Comparison of ENCODE assay signal across 16 cellular contexts in genomic region chr1:194870860-194871259, GRCh38.
"Had no signal": no experiment of that assay in that cellular context is flagged by ENCODE, and none has a peak within 500 bp of the region (broad histone marks: within the 10 kb centered on the region; RNA-seq: fewer than 3 reads in every experiment).

No MANE protein-coding gene starts in this region.

- H2AFZ ChIP-seq: neural progenitor cell had no signal

- ATAC-seq: effector memory CD8-positive, alpha-beta T cell; pancreas; upper lobe of right lung had no signal

- H3K9me3 Mint-ChIP-seq: activated CD4-positive, alpha-beta memory T cell treated with anti-CD3 and anti-CD28 coated beads, Interleukin-2, amount 10 ng/mL, durations not matched to agents 7 days and 5 days; activated naive CD8-positive, alpha-beta T cell treated with anti-CD3 and anti-CD28 coated beads for 36 hours; dendritic cell treated with granulocyte-macrophage colony-stimulating factor and Interleukin-4, amounts not matched to agents 40 ng/mL and 50 ng/mL, for 4 days; neural progenitor cell had no signal

- H3K36me3 ChIP-seq: neural progenitor cell, pancreas, upper lobe of right lung had no signal

- H3K27me3 Mint-ChIP-seq: activated CD4-positive, alpha-beta memory T cell treated with anti-CD3 and anti-CD28 coated beads, Interleukin-2, amount 10 ng/mL, durations not matched to agents 7 days and 5 days; activated naive CD8-positive, alpha-beta T cell treated with anti-CD3 and anti-CD28 coated beads for 36 hours; dendritic cell treated with granulocyte-macrophage colony-stimulating factor and Interleukin-4, amounts not matched to agents 40 ng/mL and 50 ng/mL, for 4 days; effector memory CD8-positive, alpha-beta T cell had no signal

- H3K4me1 ChIP-seq: neural progenitor cell, pancreas, upper lobe of right lung had no signal

- H3K36me3 Mint-ChIP-seq: activated naive CD8-positive, alpha-beta T cell treated with anti-CD3 and anti-CD28 coated beads for 36 hours; mesothelial cell of epicardium; neural progenitor cell had no signal

- H3K9me3 ChIP-seq: pancreas, upper lobe of right lung had no signal

- H3K27ac ChIP-seq: neural progenitor cell, pancreas, upper lobe of right lung had no signal

- H3K4me3 ChIP-seq: neural progenitor cell, pancreas, upper lobe of right lung had no signal

- H3K27ac Mint-ChIP-seq: activated CD4-positive, alpha-beta memory T cell treated with anti-CD3 and anti-CD28 coated beads, Interleukin-2, amount 10 ng/mL, durations not matched to agents 7 days and 5 days; activated naive CD8-positive, alpha-beta T cell treated with anti-CD3 and anti-CD28 coated beads for 36 hours; dendritic cell treated with granulocyte-macrophage colony-stimulating factor and Interleukin-4, amounts not matched to agents 40 ng/mL and 50 ng/mL, for 4 days; effector memory CD8-positive, alpha-beta T cell; mesothelial cell of epicardium; neural progenitor cell had no signal

- H3K27me3 ChIP-seq: neural progenitor cell, pancreas, upper lobe of right lung had no signal

- H3K4me1 Mint-ChIP-seq: activated CD4-positive, alpha-beta memory T cell treated with anti-CD3 and anti-CD28 coated beads, Interleukin-2, amount 10 ng/mL, durations not matched to agents 7 days and 5 days; activated naive CD8-positive, alpha-beta T cell treated with anti-CD3 and anti-CD28 coated beads for 36 hours; neural progenitor cell had no signal

- H3K4me3 Mint-ChIP-seq: activated CD4-positive, alpha-beta memory T cell treated with anti-CD3 and anti-CD28 coated beads, Interleukin-2, amount 10 ng/mL, durations not matched to agents 7 days and 5 days; activated naive CD8-positive, alpha-beta T cell treated with anti-CD3 and anti-CD28 coated beads for 36 hours; dendritic cell treated with granulocyte-macrophage colony-stimulating factor and Interleukin-4, amounts not matched to agents 40 ng/mL and 50 ng/mL, for 4 days; effector memory CD8-positive, alpha-beta T cell; mesothelial cell of epicardium; neural progenitor cell had no signal

- H3K4me2 ChIP-seq: neural progenitor cell had no signal

- DNase-seq: activated CD4-positive, alpha-beta memory T cell treated with anti-CD3 and anti-CD28 coated beads, Interleukin-2, amount 10 ng/mL, durations not matched to agents 7 days and 5 days; activated gamma-delta T cell treated with Interleukin-2 at 50 U/mL for 16 hours; activated naive CD8-positive, alpha-beta T cell treated with anti-CD3 and anti-CD28 coated beads for 36 hours; activated T-cell treated with anti-CD3 and anti-CD28 coated beads, Interleukin-2, amount 50 U/mL, for 48 hours; anterior cingulate cortex; cerebellar nuclear complex; effector memory CD8-positive, alpha-beta T cell; hippocampal formation; kidney glomerular epithelial cell; pancreas; stimulated activated CD4-positive, alpha-beta T cell treated with anti-CD3 and anti-CD28 coated beads, Interleukin-2, amount 100 ng/mL, for 48 hours; stimulated activated naive CD4-positive, alpha-beta T cell treated with Interleukin-2 at 50 U/mL for 16 hours; upper lobe of right lung had no signal
